17 cellular contexts compared by ENCODE assay signal in the genomic region with DNA sequence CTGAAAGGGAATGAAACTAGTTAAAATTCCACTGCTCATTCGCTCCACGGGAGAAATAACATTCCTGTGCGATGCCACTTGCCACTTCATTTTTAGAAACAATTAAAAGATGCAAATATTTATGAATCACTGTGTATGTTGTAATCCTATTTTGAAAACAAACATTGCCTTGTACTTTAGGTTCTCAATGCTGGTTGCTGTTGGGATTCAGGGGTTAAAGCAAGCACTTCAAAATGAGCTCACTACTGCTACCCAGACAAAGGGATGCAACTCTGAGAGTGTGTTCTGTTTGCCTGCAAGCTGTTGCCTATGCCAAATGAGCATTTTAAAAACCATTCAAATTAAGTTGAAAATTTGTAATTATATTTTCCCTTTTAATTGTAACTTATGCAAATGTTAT.
"Had no signal": no experiment of that assay in that cellular context is flagged by ENCODE, and none has a peak within 500 bp of the region (broad histone marks: within the 10 kb centered on the region; RNA-seq: fewer than 3 reads in every experiment).

No MANE protein-coding gene starts in this region.

- DNase-seq: activated CD4-positive, alpha-beta memory T cell treated with anti-CD3 and anti-CD28 coated beads for 36 hours; activated CD4-positive, alpha-beta T cell treated with anti-CD3 and anti-CD28 coated beads for 36 hours; activated CD8-positive, alpha-beta memory T cell treated with anti-CD3 and anti-CD28 coated beads, Interleukin-2, amount 10 ng/mL, durations not matched to agents 7 days and 5 days; activated effector memory CD4-positive, alpha-beta T cell treated with Interleukin-2 at 50 U/mL for 16 hours; activated naive CD4-positive, alpha-beta T cell treated with anti-CD3 and anti-CD28 coated beads, Interleukin-2, amount 50 U/mL, for 16 hours; activated T-cell treated with anti-CD3 and anti-CD28 coated beads, Interleukin-2, amount 50 U/mL, for 4 hours; adrenal gland; colonic mucosa; glutamatergic neuron; left ventricle myocardium superior; mesenchymal stem cell; sigmoid colon; spleen; stomach had no signal

- H3K36me3 ChIP-seq: adrenal gland, colonic mucosa, esophagus muscularis mucosa, sigmoid colon, spleen, stomach, thoracic aorta had no signal

- FAIRE-seq: urothelium cell line had no signal

- H3K27me3 ChIP-seq: colonic mucosa, esophagus muscularis mucosa, sigmoid colon, stomach had no signal

- H3K4me1 ChIP-seq: adrenal gland, colonic mucosa, spleen, stomach had no signal

- H3K9me3 ChIP-seq: adrenal gland, colonic mucosa, esophagus muscularis mucosa, sigmoid colon, spleen, stomach, thoracic aorta had no signal

- ATAC-seq: activated CD4-positive, alpha-beta T cell treated with anti-CD3 and anti-CD28 coated beads for 36 hours; activated CD8-positive, alpha-beta memory T cell treated with anti-CD3 and anti-CD28 coated beads, Interleukin-2, amount 10 ng/mL, durations not matched to agents 7 days and 5 days; activated T-cell treated with anti-CD3 and anti-CD28 coated beads, Interleukin-2, amount 50 U/mL, for 4 hours; left ventricle myocardium superior had no signal

- H3K4me3 ChIP-seq: adrenal gland, colonic mucosa, spleen, stomach, thoracic aorta had no signal

- H3K27ac ChIP-seq: adrenal gland, colonic mucosa, esophagus muscularis mucosa, sigmoid colon, spleen, stomach, thoracic aorta had no signal
